Comparison of ENCODE assay signal across 11 cellular contexts in genomic region chr19:10899171-10899653, GRCh38. TPM values are rescaled to one million over a fixed set of nuclear protein-coding genes. Genes with fewer than 3 reads are reported as not detected.
DNase-seq lines count a peak whose midpoint lies in the region; ATAC-seq and TF ChIP-seq lines count a peak whose summit lies in the region.
"Had no signal": no experiment of that assay in that cellular context is flagged by ENCODE, and none has a peak within 500 bp of the region (broad histone marks: within the 10 kb centered on the region; RNA-seq: fewer than 3 reads in every experiment).

No MANE protein-coding gene starts in this region.

- peak overlapping the region; percentile 6 to 70 for H3K9ac ChIP-seq in colonic mucosa (ENCODE audit: low read depth in 2 of 2, low read length in 2 of 2)

- no peaks in the 10 kb centered on the region for H3K27me3 Mint-ChIP-seq in activated T-helper 2 cell treated with anti-CD3 and anti-CD28 coated beads, Interferon-gamma antibody, Interleukin-2, Interleukin-4, amounts not matched to agents 10 μg/mL and 5 μg/mL and 100 μg/mL, durations not matched to agents 14 hours and 24 hours and 36 hours (ENCODE audit: low read depth)

- H3K36me3 ChIP-seq in colonic mucosa (no peaks in the 10 kb centered on the region), mucosa of descending colon (ENCODE audit: low read depth) (no peaks in the 10 kb centered on the region)
- no peaks in the 10 kb centered on the region for H3K36me3 ChIP-seq in effector memory CD4-positive, alpha-beta T cell (ENCODE audit: control insufficient read depth, insufficient read depth, low read length)

- no peaks in the 10 kb centered on the region for H3K9me3 ChIP-seq in colonic mucosa
- no peaks in the 10 kb centered on the region for H3K9me3 ChIP-seq in mucosa of descending colon
- no peaks in the 10 kb centered on the region for H3K9me3 ChIP-seq in effector memory CD4-positive, alpha-beta T cell (ENCODE audit: control insufficient read depth, low read length)

- intact Hi-C loops in colonic mucosa (cut with DNase I), result no loop called here
- intact Hi-C loops in mucosa of descending colon (cut with DNase I, micrococcal nuclease), result no loop called here
- intact Hi-C loops in activated T-helper 2 cell treated with anti-CD3 and anti-CD28 coated beads, Interferon-gamma antibody, Interleukin-2, Interleukin-4, amounts not matched to agents 10 μg/mL and 5 μg/mL and 100 μg/mL, durations not matched to agents 14 hours and 24 hours and 36 hours (cut with micrococcal nuclease), result no loop called here

- H3K4me1 ChIP-seq in colonic mucosa, result peaks cover 28% of the 10 kb centered on the region
- H3K4me1 ChIP-seq in mucosa of descending colon (ENCODE audit: low read depth), result peaks cover 31% of the 10 kb centered on the region
- no peaks in the 10 kb centered on the region for H3K4me1 ChIP-seq in effector memory CD4-positive, alpha-beta T cell (ENCODE audit: control insufficient read depth, insufficient read depth, low read length, poor library complexity, severe bottlenecking)

- peaks cover 4% of the 10 kb centered on the region for H3K9me3 Mint-ChIP-seq in activated T-helper 2 cell treated with anti-CD3 and anti-CD28 coated beads, Interferon-gamma antibody, Interleukin-2, Interleukin-4, amounts not matched to agents 10 μg/mL and 5 μg/mL and 100 μg/mL, durations not matched to agents 14 hours and 24 hours and 36 hours

- H3K4me3 Mint-ChIP-seq in activated T-helper 2 cell treated with anti-CD3 and anti-CD28 coated beads, Interferon-gamma antibody, Interleukin-2, Interleukin-4, amounts not matched to agents 10 μg/mL and 5 μg/mL and 100 μg/mL, durations not matched to agents 14 hours and 24 hours and 36 hours (ENCODE audit: low read depth), result no peak overlapping the region
- H3K4me3 Mint-ChIP-seq: WTC11 had no signal

- H3K27me3 ChIP-seq in colonic mucosa, result no peaks in the 10 kb centered on the region
- no peaks in the 10 kb centered on the region for H3K27me3 ChIP-seq in effector memory CD4-positive, alpha-beta T cell (replicated peaks; ENCODE audit: control insufficient read depth, insufficient read depth, low read length, poor library complexity, severe bottlenecking)

- H3K27ac Mint-ChIP-seq in activated T-helper 2 cell treated with anti-CD3 and anti-CD28 coated beads, Interferon-gamma antibody, Interleukin-2, Interleukin-4, amounts not matched to agents 10 μg/mL and 5 μg/mL and 100 μg/mL, durations not matched to agents 14 hours and 24 hours and 36 hours, result no peak overlapping the region

- H3K4me3 ChIP-seq in colonic mucosa, result no peak overlapping the region
- H3K4me3 ChIP-seq in mucosa of descending colon, result no peak overlapping the region
- H3K4me3 ChIP-seq in effector memory CD4-positive, alpha-beta T cell (ENCODE audit: insufficient read depth, low read depth, low read length, poor library complexity, severe bottlenecking), result no peak overlapping the region

- TF ChIP-seq CTCF in 22Rv1 (IDR thresholded peaks at IDR 0.05), result 0 out of 2 replicates have a peak, but pooled peaks have one; percentile 11
- TF ChIP-seq CTCF in colonic mucosa (IDR thresholded peaks at IDR 0.05), result no peak
- TF ChIP-seq CTCF in mucosa of descending colon (IDR thresholded peaks at IDR 0.05), result no peak

- peak overlapping the region; percentile 68 for H3K27ac ChIP-seq in 22Rv1
- H3K27ac ChIP-seq in colonic mucosa, result peak overlapping the region; percentile 70
- no peak overlapping the region for H3K27ac ChIP-seq in effector memory CD4-positive, alpha-beta T cell (ENCODE audit: insufficient read depth, low read length, poor library complexity, severe bottlenecking)

- ATAC-seq in mucosa of descending colon, result peak; percentile 92
- ATAC-seq in HG03108 (IDR thresholded peaks at IDR 0.05; ENCODE audit: unreplicated experiment), result no peak
- ATAC-seq: WTC11 had no signal

- peaks cover 5% of the 10 kb centered on the region for H3K36me3 Mint-ChIP-seq in activated T-helper 2 cell treated with anti-CD3 and anti-CD28 coated beads, Interferon-gamma antibody, Interleukin-2, Interleukin-4, amounts not matched to agents 10 μg/mL and 5 μg/mL and 100 μg/mL, durations not matched to agents 14 hours and 24 hours and 36 hours (ENCODE audit: low read depth)

- DNase-seq in NCI-H1092 treated with DMSO at 0.1 percent for 48 hours (lab: John Stamatoyannopoulos, UW), result peak; percentile 23
- DNase-seq in colonic mucosa, result peak; percentile 93
- peak; percentile 90 to 92 (median 90) for DNase-seq in mucosa of descending colon
- no peak for DNase-seq in effector memory CD4-positive, alpha-beta T cell
- DNase-seq in activated T-helper 2 cell treated with anti-CD3 and anti-CD28 coated beads, Interferon-gamma antibody, Interleukin-2, Interleukin-4, amounts not matched to agents 10 μg/mL and 5 μg/mL and 100 μg/mL, durations not matched to agents 14 hours and 24 hours and 36 hours (ENCODE audit: low spot score), result no peak
- no peak for DNase-seq in effector CD8-positive, alpha-beta T cell (lab: John Stamatoyannopoulos, UW)
- DNase-seq: activated naive CD4-positive, alpha-beta T cell treated with anti-CD3 and anti-CD28 coated beads, Interleukin-2, amount 50 U/mL, for 16 hours; Karpas-422 had no signal

- H3K4me1 Mint-ChIP-seq in activated T-helper 2 cell treated with anti-CD3 and anti-CD28 coated beads, Interferon-gamma antibody, Interleukin-2, Interleukin-4, amounts not matched to agents 10 μg/mL and 5 μg/mL and 100 μg/mL, durations not matched to agents 14 hours and 24 hours and 36 hours (ENCODE audit: low read depth), result peaks cover 8% of the 10 kb centered on the region

RNA-seq across cellular contexts. Expression of gene CARM1, which starts 27.9 kb away (rescaled TPM):
- total RNA-seq in colonic mucosa, result 10 to 100 TPM; 53.3 to 75.9 TPM
- 10 to 100 TPM; 49.1 to 54.3 (median 49.7) TPM for total RNA-seq in mucosa of descending colon
- total RNA-seq in activated T-helper 2 cell treated with anti-CD3 and anti-CD28 coated beads, Interferon-gamma antibody, Interleukin-2, Interleukin-4, amounts not matched to agents 10 μg/mL and 5 μg/mL and 100 μg/mL, durations not matched to agents 14 hours and 24 hours and 36 hours, result 87.5 and 89.3 TPM in 2 replicates

RNA-seq across cellular contexts. Expression of gene YIPF2, which starts 29.2 kb away (rescaled TPM):
- 10 to 100 TPM; 64.4 to 71.3 TPM for total RNA-seq in colonic mucosa
- total RNA-seq in mucosa of descending colon, result 10 to 100 TPM; 34.0 to 55.8 (median 55.2) TPM
- total RNA-seq in activated T-helper 2 cell treated with anti-CD3 and anti-CD28 coated beads, Interferon-gamma antibody, Interleukin-2, Interleukin-4, amounts not matched to agents 10 μg/mL and 5 μg/mL and 100 μg/mL, durations not matched to agents 14 hours and 24 hours and 36 hours, result 25.0 and 25.9 TPM in 2 replicates

RNA-seq across cellular contexts. Expression of gene TIMM29, which starts 29.4 kb away (rescaled TPM):
- total RNA-seq in colonic mucosa (10 to 100 TPM; 25.5 to 31.5 TPM), mucosa of descending colon (10 to 100 TPM; 18.5 to 25.0 (median 22.7) TPM)
- total RNA-seq in activated T-helper 2 cell treated with anti-CD3 and anti-CD28 coated beads, Interferon-gamma antibody, Interleukin-2, Interleukin-4, amounts not matched to agents 10 μg/mL and 5 μg/mL and 100 μg/mL, durations not matched to agents 14 hours and 24 hours and 36 hours, result 18.8 and 19.0 TPM in 2 replicates

RNA-seq across cellular contexts. Expression of gene C19orf38, which starts 51.0 kb away (rescaled TPM):
- total RNA-seq in colonic mucosa, result 1 to 10 TPM in 1 of 2 donors, under 1 TPM in 1; 0.77 to 1.5 TPM
- 1 to 10 TPM in 1 of 3 donors, under 1 TPM in 2; 0.64 to 1.9 (median 0.73) TPM for total RNA-seq in mucosa of descending colon
- 3.9 and 4.3 TPM in 2 replicates for total RNA-seq in activated T-helper 2 cell treated with anti-CD3 and anti-CD28 coated beads, Interferon-gamma antibody, Interleukin-2, Interleukin-4, amounts not matched to agents 10 μg/mL and 5 μg/mL and 100 μg/mL, durations not matched to agents 14 hours and 24 hours and 36 hours
- total RNA-seq: WTC11 had no signal

Comparison
In these comparisons a context has a peak if more than half of its experiments do, and no peak if none do; other contexts are left out.
1. DNase-seq: peak in NCI-H1092 treated with DMSO at 0.1 percent for 48 hours (single experiment), colonic mucosa (single experiment) and mucosa of descending colon (3 of 3); none in effector memory CD4-positive, alpha-beta T cell (0 of 3), activated T-helper 2 cell treated with anti-CD3 and anti-CD28 coated beads, Interferon-gamma antibody, Interleukin-2, Interleukin-4, amounts not matched to agents 10 μg/mL and 5 μg/mL and 100 μg/mL, durations not matched to agents 14 hours and 24 hours and 36 hours (single experiment) and effector CD8-positive, alpha-beta T cell (single experiment).